Comparison of ENCODE assay signal across 2 cellular contexts in the genomic region with DNA sequence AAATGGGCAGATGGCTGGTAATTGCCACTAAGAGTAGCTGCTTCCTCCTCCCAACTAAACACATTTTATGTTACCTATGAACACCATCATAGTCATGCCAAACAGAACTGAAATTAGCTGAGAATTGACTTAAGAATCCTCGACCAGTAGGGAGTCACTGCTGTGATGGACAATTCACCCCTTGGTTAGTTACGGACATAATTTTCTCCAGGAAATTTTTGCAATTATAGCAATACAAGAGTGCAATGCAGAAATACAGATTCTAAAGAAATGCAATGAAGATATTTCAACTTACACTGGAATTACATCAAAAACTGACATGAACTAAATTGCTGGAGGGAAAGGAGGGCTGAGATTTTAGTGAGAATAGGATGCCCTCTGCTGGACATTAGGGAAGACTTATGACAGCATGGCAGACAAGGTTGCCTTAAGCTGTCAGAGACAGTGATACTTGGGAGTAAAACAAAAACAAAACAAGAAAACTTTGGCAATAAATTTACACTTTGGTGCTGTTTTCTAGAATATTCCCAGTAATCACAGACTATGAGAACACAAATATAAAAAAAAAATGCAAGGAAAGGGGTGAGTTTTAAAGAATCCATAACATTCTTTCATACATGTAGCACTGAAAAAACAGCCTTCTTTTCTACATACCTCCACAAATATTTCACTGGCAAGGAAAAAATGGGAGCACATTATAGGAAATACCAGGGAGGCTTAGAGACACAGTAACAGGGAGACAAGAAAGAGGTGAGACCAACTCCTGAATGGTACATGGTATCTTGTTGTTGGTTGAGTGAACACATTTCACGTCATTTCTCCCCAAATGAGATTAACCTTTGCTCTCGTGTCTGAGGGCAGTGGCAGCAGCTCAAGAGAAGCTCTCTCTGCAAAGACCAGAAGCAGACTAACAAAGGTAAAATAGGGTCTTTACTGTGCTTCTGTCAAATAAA.
TF ChIP-seq lines count a peak whose summit lies in the region.

No MANE protein-coding gene starts in this region.

TF ChIP-seq in SK-N-SH, 30 proteins besides CTCF, POLR2A, EP300 and RAD21 (continued from another document and continues in another):
- TF ChIP-seq USF2 (IDR thresholded peaks at IDR 0.05; ENCODE audit: borderline replicate concordance, low read depth, low read length) = no peak
- TF ChIP-seq, protein P1, sequence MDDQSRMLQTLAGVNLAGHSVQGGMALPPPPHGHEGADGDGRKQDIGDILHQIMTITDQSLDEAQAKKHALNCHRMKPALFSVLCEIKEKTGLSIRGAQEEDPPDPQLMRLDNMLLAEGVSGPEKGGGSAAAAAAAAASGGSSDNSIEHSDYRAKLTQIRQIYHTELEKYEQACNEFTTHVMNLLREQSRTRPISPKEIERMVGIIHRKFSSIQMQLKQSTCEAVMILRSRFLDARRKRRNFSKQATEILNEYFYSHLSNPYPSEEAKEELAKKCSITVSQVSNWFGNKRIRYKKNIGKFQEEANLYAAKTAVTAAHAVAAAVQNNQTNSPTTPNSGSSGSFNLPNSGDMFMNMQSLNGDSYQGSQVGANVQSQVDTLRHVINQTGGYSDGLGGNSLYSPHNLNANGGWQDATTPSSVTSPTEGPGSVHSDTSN (IDR thresholded peaks at IDR 0.05) = 0 out of 2 replicates have a peak, but pooled peaks have one; percentile 17
- no peak for TF ChIP-seq TAF1 (IDR thresholded peaks at IDR 0.05; ENCODE audit: borderline replicate concordance, low read depth, low read length)
- TF ChIP-seq, protein P2, sequence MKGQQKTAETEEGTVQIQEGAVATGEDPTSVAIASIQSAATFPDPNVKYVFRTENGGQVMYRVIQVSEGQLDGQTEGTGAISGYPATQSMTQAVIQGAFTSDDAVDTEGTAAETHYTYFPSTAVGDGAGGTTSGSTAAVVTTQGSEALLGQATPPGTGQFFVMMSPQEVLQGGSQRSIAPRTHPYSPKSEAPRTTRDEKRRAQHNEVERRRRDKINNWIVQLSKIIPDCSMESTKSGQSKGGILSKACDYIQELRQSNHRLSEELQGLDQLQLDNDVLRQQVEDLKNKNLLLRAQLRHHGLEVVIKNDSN (IDR thresholded peaks at IDR 0.05; ENCODE audit: borderline replicate concordance, low read depth) = no peak
- TF ChIP-seq IRF3 (IDR thresholded peaks at IDR 0.05; ENCODE audit: low read depth, low read length) = no peak
- no peak for TF ChIP-seq GATA2 (CRISPR knock-in tag; IDR thresholded peaks at IDR 0.05)
- TF ChIP-seq FOXJ3 (CRISPR knock-in tag; IDR thresholded peaks at IDR 0.05) = no peak
- TF ChIP-seq RCOR1 (IDR thresholded peaks at IDR 0.05; ENCODE audit: low read length) = no peak
- TF ChIP-seq ELF1 (IDR thresholded peaks at IDR 0.05) = no peak
- no peak for TF ChIP-seq NFIC (IDR thresholded peaks at IDR 0.05; ENCODE audit: borderline replicate concordance)
- TF ChIP-seq, protein P3, sequence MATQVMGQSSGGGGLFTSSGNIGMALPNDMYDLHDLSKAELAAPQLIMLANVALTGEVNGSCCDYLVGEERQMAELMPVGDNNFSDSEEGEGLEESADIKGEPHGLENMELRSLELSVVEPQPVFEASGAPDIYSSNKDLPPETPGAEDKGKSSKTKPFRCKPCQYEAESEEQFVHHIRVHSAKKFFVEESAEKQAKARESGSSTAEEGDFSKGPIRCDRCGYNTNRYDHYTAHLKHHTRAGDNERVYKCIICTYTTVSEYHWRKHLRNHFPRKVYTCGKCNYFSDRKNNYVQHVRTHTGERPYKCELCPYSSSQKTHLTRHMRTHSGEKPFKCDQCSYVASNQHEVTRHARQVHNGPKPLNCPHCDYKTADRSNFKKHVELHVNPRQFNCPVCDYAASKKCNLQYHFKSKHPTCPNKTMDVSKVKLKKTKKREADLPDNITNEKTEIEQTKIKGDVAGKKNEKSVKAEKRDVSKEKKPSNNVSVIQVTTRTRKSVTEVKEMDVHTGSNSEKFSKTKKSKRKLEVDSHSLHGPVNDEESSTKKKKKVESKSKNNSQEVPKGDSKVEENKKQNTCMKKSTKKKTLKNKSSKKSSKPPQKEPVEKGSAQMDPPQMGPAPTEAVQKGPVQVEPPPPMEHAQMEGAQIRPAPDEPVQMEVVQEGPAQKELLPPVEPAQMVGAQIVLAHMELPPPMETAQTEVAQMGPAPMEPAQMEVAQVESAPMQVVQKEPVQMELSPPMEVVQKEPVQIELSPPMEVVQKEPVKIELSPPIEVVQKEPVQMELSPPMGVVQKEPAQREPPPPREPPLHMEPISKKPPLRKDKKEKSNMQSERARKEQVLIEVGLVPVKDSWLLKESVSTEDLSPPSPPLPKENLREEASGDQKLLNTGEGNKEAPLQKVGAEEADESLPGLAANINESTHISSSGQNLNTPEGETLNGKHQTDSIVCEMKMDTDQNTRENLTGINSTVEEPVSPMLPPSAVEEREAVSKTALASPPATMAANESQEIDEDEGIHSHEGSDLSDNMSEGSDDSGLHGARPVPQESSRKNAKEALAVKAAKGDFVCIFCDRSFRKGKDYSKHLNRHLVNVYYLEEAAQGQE (IDR thresholded peaks at IDR 0.05; ENCODE audit: low read depth, low read length) = no peak
- TF ChIP-seq YY1 (IDR thresholded peaks at IDR 0.05; ENCODE audit: low read depth) = no peak
- no peak for TF ChIP-seq FOXM1 (IDR thresholded peaks at IDR 0.05; ENCODE audit: low read depth)
- TF ChIP-seq RXRA (IDR thresholded peaks at IDR 0.05; ENCODE audit: borderline replicate concordance, low read depth) = no peak
- no peak for TF ChIP-seq TCF12 (IDR thresholded peaks at IDR 0.05)
- no peak for TF ChIP-seq CHD2 (IDR thresholded peaks at IDR 0.05; ENCODE audit: low read length, partially characterized antibody)
- TF ChIP-seq MAX (IDR thresholded peaks at IDR 0.05; ENCODE audit: low read depth) = 0 out of 2 replicates have a peak, but pooled peaks have one; percentile 20
- TF ChIP-seq GABPA (IDR thresholded peaks at IDR 0.05; ENCODE audit: low read depth) = no peak

TF ChIP-seq in endothelial cell of umbilical vein, 7 proteins besides CTCF, POLR2A, EP300 and RAD21 (continued from another document):
- no peak for TF ChIP-seq GATA2 (IDR thresholded peaks at IDR 0.05; ENCODE audit: insufficient read depth, insufficient read length, low read depth, low read length)
